18 cellular contexts compared by ENCODE assay signal in genomic region chr2:133773862-133774674, GRCh38.
DNase-seq lines count a peak whose midpoint lies in the region; ATAC-seq and TF ChIP-seq lines count a peak whose summit lies in the region.
"Had no signal": no experiment of that assay in that cellular context is flagged by ENCODE, and none has a peak within 500 bp of the region (broad histone marks: within the 10 kb centered on the region; RNA-seq: fewer than 3 reads in every experiment).

No MANE protein-coding gene starts in this region.

- H3K9me3 Mint-ChIP-seq in brain = peaks cover 0 to 3% (median 0%) of the 10 kb centered on the region in 5 experiments
- H3K9me3 Mint-ChIP-seq in activated naive CD4-positive, alpha-beta T cell treated with anti-CD3 and anti-CD28 coated beads, Interleukin-2, amount 50 U/mL, for 72 hours = no peaks in the 10 kb centered on the region
- H3K9me3 Mint-ChIP-seq: activated naive CD8-positive, alpha-beta T cell treated with anti-CD3 and anti-CD28 coated beads, Interleukin-2, amount 50 U/mL, for 24 hours; natural killer cell treated with Interleukin-12 subunit alpha and Interleukin-12 subunit beta and Interleukin-15 and Interleukin-18, amount 100 ng/mL, for 72 hours had no signal

- H3K4me3 Mint-ChIP-seq in brain = peak overlapping the region in 2 of 5 experiments; percentile 26 to 59
- H3K4me3 Mint-ChIP-seq: activated naive CD8-positive, alpha-beta T cell treated with anti-CD3 and anti-CD28 coated beads, Interleukin-2, amount 50 U/mL, for 24 hours; natural killer cell treated with Interleukin-12 subunit alpha and Interleukin-12 subunit beta and Interleukin-15 and Interleukin-18, amount 100 ng/mL, for 72 hours had no signal

- peak overlapping the region; percentile 20 to 91 (median 83) for H3K27ac Mint-ChIP-seq in brain
- H3K27ac Mint-ChIP-seq in activated naive CD4-positive, alpha-beta T cell treated with anti-CD3 and anti-CD28 coated beads, Interleukin-2, amount 50 U/mL, for 72 hours = no peak overlapping the region
- H3K27ac Mint-ChIP-seq: activated naive CD8-positive, alpha-beta T cell treated with anti-CD3 and anti-CD28 coated beads, Interleukin-2, amount 50 U/mL, for 24 hours; natural killer cell treated with Interleukin-12 subunit alpha and Interleukin-12 subunit beta and Interleukin-15 and Interleukin-18, amount 100 ng/mL, for 72 hours had no signal

- peaks cover 6% of the 10 kb centered on the region for H3K27me3 Mint-ChIP-seq in brain
- H3K27me3 Mint-ChIP-seq: activated naive CD8-positive, alpha-beta T cell treated with anti-CD3 and anti-CD28 coated beads, Interleukin-2, amount 50 U/mL, for 24 hours; natural killer cell treated with Interleukin-12 subunit alpha and Interleukin-12 subunit beta and Interleukin-15 and Interleukin-18, amount 100 ng/mL, for 72 hours had no signal

- no peaks in the 10 kb centered on the region for H3K36me3 Mint-ChIP-seq in brain
- H3K36me3 Mint-ChIP-seq in activated naive CD4-positive, alpha-beta T cell treated with anti-CD3 and anti-CD28 coated beads, Interleukin-2, amount 50 U/mL, for 72 hours = no peaks in the 10 kb centered on the region
- H3K36me3 Mint-ChIP-seq: natural killer cell treated with Interleukin-12 subunit alpha and Interleukin-12 subunit beta and Interleukin-15 and Interleukin-18, amount 100 ng/mL, for 72 hours had no signal

- peaks cover 24% of the 10 kb centered on the region for H3K4me1 Mint-ChIP-seq in brain
- H3K4me1 Mint-ChIP-seq: activated naive CD8-positive, alpha-beta T cell treated with anti-CD3 and anti-CD28 coated beads, Interleukin-2, amount 50 U/mL, for 24 hours had no signal

- TF ChIP-seq CTCF in brain (conservative IDR thresholded peaks at IDR 0.05) = no peak

- DNase-seq in globus pallidus (ENCODE audit: low spot score) = peak; percentile 82
- peak; percentile 9 for DNase-seq in middle frontal gyrus (ENCODE audit: extremely low spot score, low spot score)
- peak; percentile 66 for DNase-seq in superior temporal gyrus (ENCODE audit: extremely low spot score)
- DNase-seq in SW480 (ENCODE audit: low spot score) = no peak
- no peak for DNase-seq in activated naive CD4-positive, alpha-beta T cell treated with anti-CD3 and anti-CD28 coated beads, Interleukin-2, amount 50 U/mL, for 72 hours (ENCODE audit: low spot score in 2 of 2)
- DNase-seq in NOMO-1 treated with dmso at 0.1 percent for 144 hours (lab: John Stamatoyannopoulos, UW; ENCODE audit: unreplicated experiment) = no peak
- DNase-seq in effector CD8-positive, alpha-beta T cell (lab: John Stamatoyannopoulos, UW) = no peak
- DNase-seq: activated naive CD8-positive, alpha-beta T cell treated with anti-CD3 and anti-CD28 coated beads, Interleukin-2, amount 50 U/mL, for 24 hours; effector CD4-positive, alpha-beta T cell; KBM-7; mesendoderm; MV-4-11; NCI-H187 treated with DMSO at 0.1 percent for 48 hours; NCI-H226; psoas muscle had no signal

- no peak for ATAC-seq in activated naive CD4-positive, alpha-beta T cell treated with anti-CD3 and anti-CD28 coated beads, Interleukin-2, amount 50 U/mL, for 72 hours
- ATAC-seq: activated naive CD8-positive, alpha-beta T cell treated with anti-CD3 and anti-CD28 coated beads, Interleukin-2, amount 50 U/mL, for 24 hours; natural killer cell treated with Interleukin-12 subunit alpha and Interleukin-12 subunit beta and Interleukin-15 and Interleukin-18, amount 100 ng/mL, for 72 hours; Panc1 had no signal

Comparison
In these comparisons a context has a peak if more than half of its experiments do, and no peak if none do; other contexts are left out.
1. H3K27ac Mint-ChIP-seq: peak in brain (5 of 5); none in activated naive CD4-positive, alpha-beta T cell treated with anti-CD3 and anti-CD28 coated beads, Interleukin-2, amount 50 U/mL, for 72 hours (0 of 2).
2. DNase-seq: peak in globus pallidus (single experiment), middle frontal gyrus (single experiment) and superior temporal gyrus (single experiment); none in SW480 (single experiment), activated naive CD4-positive, alpha-beta T cell treated with anti-CD3 and anti-CD28 coated beads, Interleukin-2, amount 50 U/mL, for 72 hours (0 of 2), NOMO-1 treated with dmso at 0.1 percent for 144 hours (single experiment) and effector CD8-positive, alpha-beta T cell (single experiment).